6 cellular contexts compared by ENCODE assay signal in the genomic region with DNA sequence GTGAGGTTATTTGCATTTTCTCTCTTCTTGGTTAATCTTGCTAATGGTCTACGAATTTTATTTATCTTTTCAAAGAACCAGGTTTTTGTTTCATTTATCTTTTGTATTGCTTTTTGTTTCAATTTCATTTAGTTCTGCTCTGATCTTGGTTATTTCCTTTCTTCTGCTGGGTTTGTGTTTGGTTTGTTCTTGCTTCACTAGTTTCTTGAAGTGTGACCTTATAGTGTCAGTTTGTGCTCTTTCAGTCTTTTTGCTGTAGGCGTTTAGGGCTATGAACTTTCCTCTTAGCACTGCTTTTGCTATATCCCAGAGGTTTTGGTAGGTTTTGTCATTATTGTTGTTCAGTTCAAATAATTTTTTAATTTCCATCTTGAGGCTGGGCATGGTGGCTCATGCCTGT. TPM values are rescaled to one million over a fixed set of nuclear protein-coding genes. Genes with fewer than 3 reads are reported as not detected.
"Had no signal": no experiment of that assay in that cellular context is flagged by ENCODE, and none has a peak within 500 bp of the region (broad histone marks: within the 10 kb centered on the region; RNA-seq: fewer than 3 reads in every experiment).

No MANE protein-coding gene starts in this region.

RNA-seq across cellular contexts. Expression of gene DLX5, which starts 47.4 kb away (rescaled TPM):
- total RNA-seq: natural killer cell treated with Interleukin-12 subunit alpha and Interleukin-12 subunit beta and Interleukin-15 and Interleukin-18, amount 100 ng/mL, for 72 hours; pancreas; pulmonary artery endothelial cell; right atrium auricular region; upper lobe of left lung; ureter had no signal
